ENCODE assay signal across 8 cellular contexts in the genomic region with DNA sequence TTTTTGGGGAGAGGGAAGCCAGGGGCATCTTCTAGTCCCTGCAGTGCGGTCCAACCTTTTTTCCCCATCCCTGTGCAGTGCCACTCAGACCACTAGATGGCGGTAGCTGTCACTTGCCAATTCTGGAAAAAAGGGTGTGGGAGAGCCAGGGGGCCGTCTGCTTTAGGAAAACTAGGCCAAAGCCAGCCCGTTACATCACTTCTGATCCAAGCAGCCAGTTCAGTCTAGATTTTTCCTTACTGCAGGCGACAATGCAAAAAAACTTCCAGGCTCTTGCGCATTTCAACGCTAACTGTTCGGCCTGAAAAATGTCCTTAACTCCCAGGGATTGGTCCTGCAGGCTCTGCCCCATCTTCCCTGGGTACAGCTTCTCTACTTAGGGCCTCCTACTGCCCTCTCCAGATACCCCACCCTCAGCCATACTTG.
DNase-seq lines count a peak whose midpoint lies in the region; ATAC-seq and TF ChIP-seq lines count a peak whose summit lies in the region.

No MANE protein-coding gene starts in this region.

- H3K9me2 ChIP-seq in Karpas-422 (replicated peaks; ENCODE audit: insufficient read depth, low read length) (no peaks in the 10 kb centered on the region), SU-DHL-6 (replicated peaks; ENCODE audit: insufficient read depth, low read length) (no peaks in the 10 kb centered on the region)

- TF ChIP-seq CTCF in SU-DHL-6 (IDR thresholded peaks at IDR 0.05; ENCODE audit: insufficient read depth, low read length, poor library complexity, severe bottlenecking), result peak; percentile 97

- H3K9ac ChIP-seq in Karpas-422 (ENCODE audit: low read length), result no peak overlapping the region
- no peak overlapping the region for H3K9ac ChIP-seq in SU-DHL-6 (ENCODE audit: low read length)

- H2AFZ ChIP-seq in Karpas-422 (ENCODE audit: low read length) (no peak overlapping the region), SU-DHL-6 (ENCODE audit: low read depth, low read length, severe bottlenecking) (no peak overlapping the region)

- DNase-seq in GM04504 (ENCODE audit: low read depth) (peak; percentile 24), Karpas-422 (peak; percentile 76), astrocyte of the hippocampus (ENCODE audit: low read depth, low spot score) (peak; percentile 79), hepatic stellate cell (ENCODE audit: low spot score) (peak; percentile 36), sciatic nerve (ENCODE audit: low spot score) (peak; percentile 85)

- H4K20me1 ChIP-seq in Karpas-422 (ENCODE audit: insufficient read depth, low read depth, low read length), result no peaks in the 10 kb centered on the region
- no peaks in the 10 kb centered on the region for H4K20me1 ChIP-seq in SU-DHL-6 (ENCODE audit: low read depth, low read length)

- no peak overlapping the region for H3K27ac ChIP-seq in Karpas-422 (ENCODE audit: low read length)
- no peak overlapping the region for H3K27ac ChIP-seq in SU-DHL-6 (ENCODE audit: low read depth, low read length)

- H3K36me3 ChIP-seq in Karpas-422 (ENCODE audit: insufficient read depth, low read length) (no peaks in the 10 kb centered on the region), SU-DHL-6 (ENCODE audit: low read length) (no peaks in the 10 kb centered on the region)

- intact Hi-C loops in sciatic nerve (cut with DNase I), result no loop called here

- H3K79me2 ChIP-seq in Karpas-422 (ENCODE audit: low read length) (no peaks in the 10 kb centered on the region), SU-DHL-6 (ENCODE audit: insufficient read depth, low read length) (no peaks in the 10 kb centered on the region)

- H3K27me3 ChIP-seq in Karpas-422 (ENCODE audit: low read length), result no peaks in the 10 kb centered on the region
- H3K27me3 ChIP-seq in SU-DHL-6 (ENCODE audit: low read length), result no peaks in the 10 kb centered on the region

- H3K4me1 ChIP-seq in Karpas-422 (ENCODE audit: low read length), result peaks cover 20% of the 10 kb centered on the region

- H3K9me3 ChIP-seq in Karpas-422 (ENCODE audit: low read length) (no peaks in the 10 kb centered on the region), SU-DHL-6 (ENCODE audit: insufficient read depth, low read length) (no peaks in the 10 kb centered on the region)

- no peak overlapping the region for H3K4me2 ChIP-seq in Karpas-422 (ENCODE audit: low read depth, low read length, poor library complexity, severe bottlenecking)
- no peak overlapping the region for H3K4me2 ChIP-seq in SU-DHL-6 (ENCODE audit: low read depth, low read length, poor library complexity, severe bottlenecking)

- no peaks in the 10 kb centered on the region for H3F3A ChIP-seq in SU-DHL-6 (ENCODE audit: insufficient read depth)

- H3K4me3 ChIP-seq in Karpas-422 (ENCODE audit: low read length), result no peak overlapping the region
- no peak overlapping the region for H3K4me3 ChIP-seq in SU-DHL-6 (ENCODE audit: insufficient read depth, low read length, poor library complexity, severe bottlenecking)

- ATAC-seq in sciatic nerve, result peak; percentile 97
- no peak for ATAC-seq in GM21526 (IDR thresholded peaks at IDR 0.05; ENCODE audit: low FRiP score, unreplicated experiment)
- ATAC-seq in HG03442 (IDR thresholded peaks at IDR 0.05; ENCODE audit: unreplicated experiment), result no peak

Comparison
In these comparisons a context has a peak if more than half of its experiments do, and no peak if none do; other contexts are left out.
1. DNase-seq: peak in every context shown above with its lines; median percentile 85 in sciatic nerve; 79 in astrocyte of the hippocampus; 76 in Karpas-422; 36 in hepatic stellate cell; 24 in GM04504.